ENCODE assay signal across 16 cellular contexts in the genomic region with DNA sequence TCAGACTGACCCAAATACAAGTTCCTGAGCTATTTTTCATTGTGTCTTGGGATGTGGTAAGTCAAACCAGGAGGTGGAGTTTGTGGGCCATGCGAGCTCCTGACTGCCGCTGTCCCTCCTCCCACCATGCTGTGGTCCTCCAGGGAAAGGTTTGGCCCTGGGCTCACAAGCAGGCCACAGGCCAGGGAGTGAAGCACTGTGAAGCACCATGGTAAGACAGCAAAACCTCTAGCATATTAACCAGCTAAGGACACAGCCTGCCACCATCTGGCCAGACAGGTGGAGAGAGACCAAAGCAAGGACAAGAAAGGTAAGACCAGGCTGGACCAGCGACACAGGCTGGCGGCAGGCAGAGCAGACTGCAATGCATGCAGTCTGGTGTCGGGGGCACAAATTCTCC. TPM values are rescaled to one million over a fixed set of nuclear protein-coding genes. Genes with fewer than 3 reads are reported as not detected.
DNase-seq lines count a peak whose midpoint lies in the region; ATAC-seq and TF ChIP-seq lines count a peak whose summit lies in the region.
"Had no signal": no experiment of that assay in that cellular context is flagged by ENCODE, and none has a peak within 500 bp of the region (broad histone marks: within the 10 kb centered on the region; RNA-seq: fewer than 3 reads in every experiment).

No MANE protein-coding gene starts in this region.

- WGBS in adrenal gland, 4 donors = 67 to 85% (median 75%) methylated on average over 4 to 5 of the region's 5 CpGs

- no peaks in the 10 kb centered on the region for H3K9me2 ChIP-seq in MM.1S (replicated peaks; ENCODE audit: insufficient read depth, low read length)

- peak overlapping the region; percentile 77; the same call in 1 of the 2 replicates for H3K4me2 ChIP-seq in MM.1S (ENCODE audit: low read depth, low read length)

- no peaks in the 10 kb centered on the region for H4K20me1 ChIP-seq in MM.1S (ENCODE audit: insufficient read depth, low read length)

- H3K9me3 ChIP-seq in MM.1S (replicated peaks; ENCODE audit: insufficient read depth, low read length) = no peaks in the 10 kb centered on the region
- H3K9me3 ChIP-seq in adrenal gland (replicated peaks in 1 of 3) = no peaks in the 10 kb centered on the region
- H3K9me3 ChIP-seq in lower lobe of right lung = no peaks in the 10 kb centered on the region

- no peak for TF ChIP-seq POLR2A in adrenal gland (IDR thresholded peaks at IDR 0.05)

- intact Hi-C loops in adrenal gland (cut with DNase I) = no loop called here
- intact Hi-C loops in lower lobe of right lung (cut with DNase I) = no loop called here

- H2AFZ ChIP-seq in MM.1S (ENCODE audit: low read length) = no peak overlapping the region

- peaks cover 39% of the 10 kb centered on the region for H3F3A ChIP-seq in MM.1S (ENCODE audit: insufficient read depth, low read length)

- ATAC-seq in lower lobe of right lung (no peak), HG03097 (IDR thresholded peaks at IDR 0.05; ENCODE audit: low FRiP score, unreplicated experiment) (no peak), HG02938 (IDR thresholded peaks at IDR 0.05; ENCODE audit: unreplicated experiment) (no peak)
- ATAC-seq: foreskin keratinocyte had no signal

- TF ChIP-seq CTCF in MM.1S (IDR thresholded peaks at IDR 0.05; ENCODE audit: low read length) = peak; percentile 62
- TF ChIP-seq CTCF in adrenal gland (IDR thresholded peaks at IDR 0.05) = no peak
- no peak for TF ChIP-seq CTCF in lower lobe of right lung (IDR thresholded peaks at IDR 0.05)

- DNase-seq in DMS53 (lab: John Stamatoyannopoulos, UW) (peak; percentile 40), DMS53 treated with DMSO at 0.1 percent for 48 hours (lab: John Stamatoyannopoulos, UW; ENCODE audit: unreplicated experiment) (no peak), MM.1S (peak; percentile 74), adrenal gland (peak in 6 of 7 donors; percentile 51 to 77 (median 66)), lower lobe of right lung (peak; percentile 24), superior temporal gyrus (ENCODE audit: extremely low spot score) (no peak)
- DNase-seq: foreskin keratinocyte; NCI-H1417 treated with DMSO at 0.1 percent for 48 hours; stimulated activated CD4-positive, alpha-beta T cell treated with anti-CD3 and anti-CD28 coated beads, Interleukin-2, amount 100 ng/mL, for 48 hours; stimulated activated naive CD4-positive, alpha-beta T cell treated with Interleukin-2 at 50 U/mL for 16 hours had no signal

- H3K27ac ChIP-seq in MM.1S (ENCODE audit: low read length) (peak overlapping the region; percentile 93), adrenal gland (peak overlapping the region in 3 of 5 donors; percentile 24 to 74 (median 48)), lower lobe of right lung (no peak overlapping the region)
- H3K27ac ChIP-seq: foreskin keratinocyte had no signal

- H3K4me1 ChIP-seq in MM.1S (ENCODE audit: low read length) = peaks cover 61% of the 10 kb centered on the region
- H3K4me1 ChIP-seq in adrenal gland (replicated peaks in 1 of 2) = peaks cover 15 to 31% of the 10 kb centered on the region in 2 donors
- H3K4me1 ChIP-seq in lower lobe of right lung = peaks cover 16% of the 10 kb centered on the region
- H3K4me1 ChIP-seq: foreskin keratinocyte had no signal

- H3K79me2 ChIP-seq in MM.1S (ENCODE audit: low read length) = peaks cover 82% of the 10 kb centered on the region

- H3K4me3 ChIP-seq in MM.1S (ENCODE audit: low read length) (no peak overlapping the region), adrenal gland (no peak overlapping the region), lower lobe of right lung (no peak overlapping the region)
- H3K4me3 ChIP-seq: lung had no signal

- H3K27me3 ChIP-seq in MM.1S (replicated peaks; ENCODE audit: insufficient read depth, low read length) = no peaks in the 10 kb centered on the region
- no peaks in the 10 kb centered on the region for H3K27me3 ChIP-seq in adrenal gland
- no peaks in the 10 kb centered on the region for H3K27me3 ChIP-seq in lower lobe of right lung (ENCODE audit: low read depth)
- H3K27me3 ChIP-seq: foreskin keratinocyte had no signal

- no peaks in the 10 kb centered on the region; the same call in 1 of the 2 replicates for H3K36me3 ChIP-seq in MM.1S (replicated peaks; ENCODE audit: insufficient read depth, low read length)
- H3K36me3 ChIP-seq in adrenal gland (replicated peaks in 1 of 2) = no peaks in the 10 kb centered on the region
- peaks cover 40% of the 10 kb centered on the region for H3K36me3 ChIP-seq in lower lobe of right lung

- H3K9ac ChIP-seq in MM.1S (ENCODE audit: low read length) = peak overlapping the region; percentile 35

RNA-seq across cellular contexts. Expression of a gene that starts 15.3 kb away (rescaled TPM):
- 10 to 100 TPM; 12.4 to 37.2 (median 32.8) TPM for total RNA-seq in adrenal gland
- 10 to 100 TPM in 1 of 3 donors, 1 to 10 TPM in 1, under 1 TPM in 1; 0.33 to 13.0 (median 7.9) TPM for polyA plus RNA-seq in adrenal gland
- 29.9 TPM for total RNA-seq in lower lobe of right lung

RNA-seq across cellular contexts. Expression of a gene that starts 45.7 kb away (rescaled TPM):
- total RNA-seq in adrenal gland (not detected), lower lobe of right lung (2.6 TPM)
- under 1 TPM in 1 of 3 donors, not detected in 2; 0.13 TPM for polyA plus RNA-seq in adrenal gland
- total RNA-seq: A172, Daoy, foreskin keratinocyte, HT1080 had no signal
- polyA plus RNA-seq: foreskin keratinocyte had no signal

RNA-seq across cellular contexts. Expression of a gene that starts 54.5 kb away (rescaled TPM):
- total RNA-seq in adrenal gland (10 to 100 TPM in 7 of 8 donors, 1 to 10 TPM in 1; 4.1 to 40.0 (median 26.1) TPM), lower lobe of right lung (31.0 TPM)
- polyA plus RNA-seq in adrenal gland = 10 to 100 TPM; 15.0 to 39.7 (median 17.7) TPM

Comparison
In these comparisons a context has a peak if more than half of its experiments do, and no peak if none do; other contexts are left out.
1. DNase-seq: peak in DMS53 (single experiment), MM.1S (single experiment), adrenal gland (6 of 7) and lower lobe of right lung (single experiment); none in DMS53 treated with DMSO at 0.1 percent for 48 hours (single experiment) and superior temporal gyrus (single experiment).